Comparison of ENCODE assay signal across 11 cellular contexts in genomic region chr3:42934111-42934510, GRCh38. TPM values are rescaled to one million over a fixed set of nuclear protein-coding genes. Genes with fewer than 3 reads are reported as not detected.
"Had no signal": no experiment of that assay in that cellular context is flagged by ENCODE, and none has a peak within 500 bp of the region (broad histone marks: within the 10 kb centered on the region; RNA-seq: fewer than 3 reads in every experiment).

No MANE protein-coding gene starts in this region.

- H3K9ac ChIP-seq: KMS-11 had no signal

- H3K4me2 ChIP-seq: KMS-11 had no signal

- H3K27ac ChIP-seq: HL-60, KMS-11 had no signal

- H3K4me3 Mint-ChIP-seq: IgD-negative memory B cell had no signal

- DNase-seq: IMR-90, Karpas-422, KBM-7, KG1 had no signal

- ATAC-seq: HepG2 had no signal

- FAIRE-seq: HepG2, HTR-8/SVneo had no signal

- H3K36me3 Mint-ChIP-seq: IgD-negative memory B cell had no signal

- H3K27ac Mint-ChIP-seq: IgD-negative memory B cell had no signal

RNA-seq across cellular contexts. Expression of gene ZNF662, which starts 28.2 kb away (rescaled TPM):
- total RNA-seq: HepG2, HT-29, HT1080 had no signal
- polyA plus RNA-seq: HepG2, IgD-negative memory B cell had no signal

RNA-seq across cellular contexts. Expression of gene GASK1A, which starts 45.0 kb away (rescaled TPM):
- total RNA-seq: HepG2, HT1080 had no signal
- polyA plus RNA-seq: HepG2, IgD-negative memory B cell had no signal

RNA-seq across cellular contexts. Expression of gene CYP8B1, which starts 58.4 kb away (rescaled TPM):
- total RNA-seq: HT-29, HT1080, IMR-90 had no signal
- polyA plus RNA-seq: IgD-negative memory B cell, IMR-90 had no signal
